ENCODE assay signal across 17 cellular contexts in genomic region chr5:2904956-2905355, GRCh38.
"Had no signal": no experiment of that assay in that cellular context is flagged by ENCODE, and none has a peak within 500 bp of the region (broad histone marks: within the 10 kb centered on the region; RNA-seq: fewer than 3 reads in every experiment).

No MANE protein-coding gene starts in this region.

- H3K27ac Mint-ChIP-seq: effector memory CD8-positive, alpha-beta T cell; immature natural killer cell; naive thymus-derived CD8-positive, alpha-beta T cell had no signal

- H3K4me1 ChIP-seq: foreskin keratinocyte, left ventricle myocardium inferior, lower lobe of right lung, pancreas, prostate gland, sigmoid colon, uterus had no signal

- H3K27me3 ChIP-seq: foreskin keratinocyte, pancreas, sigmoid colon, uterus had no signal

- H3K4me3 ChIP-seq: left ventricle myocardium inferior, lower lobe of right lung, pancreas, prostate gland, sigmoid colon, skin epidermis, uterus had no signal

- H3K4me1 Mint-ChIP-seq: immature natural killer cell; naive thymus-derived CD8-positive, alpha-beta T cell had no signal

- H3K4me3 Mint-ChIP-seq: effector memory CD8-positive, alpha-beta T cell; immature natural killer cell; naive thymus-derived CD8-positive, alpha-beta T cell had no signal

- ATAC-seq: effector memory CD8-positive, alpha-beta T cell; foreskin keratinocyte; left cardiac atrium; lower lobe of right lung; naive thymus-derived CD8-positive, alpha-beta T cell; pancreas had no signal

- H3K27me3 Mint-ChIP-seq: effector memory CD8-positive, alpha-beta T cell had no signal

- DNase-seq: cortex of kidney; effector memory CD8-positive, alpha-beta T cell; foreskin keratinocyte; immature natural killer cell; kidney; left cardiac atrium; left ventricle myocardium inferior; lower lobe of right lung; mesenchymal stem cell; naive thymus-derived CD8-positive, alpha-beta T cell; pancreas; sigmoid colon; stimulated activated naive CD4-positive, alpha-beta T cell treated with Interleukin-2 at 50 U/mL for 16 hours; trophoblast cell; uterus had no signal

- H3K36me3 Mint-ChIP-seq: immature natural killer cell; naive thymus-derived CD8-positive, alpha-beta T cell had no signal

- H3K9me3 ChIP-seq: lower lobe of right lung, pancreas, prostate gland, sigmoid colon, uterus had no signal

- H3K27ac ChIP-seq: foreskin keratinocyte, left ventricle myocardium inferior, lower lobe of right lung, pancreas, prostate gland, sigmoid colon, skin epidermis, uterus had no signal

- FAIRE-seq: kidney, pancreas had no signal

- H3K36me3 ChIP-seq: left ventricle myocardium inferior, lower lobe of right lung, pancreas, prostate gland, sigmoid colon, uterus had no signal
